ENCODE assay signal across 1 cellular context in the genomic region with DNA sequence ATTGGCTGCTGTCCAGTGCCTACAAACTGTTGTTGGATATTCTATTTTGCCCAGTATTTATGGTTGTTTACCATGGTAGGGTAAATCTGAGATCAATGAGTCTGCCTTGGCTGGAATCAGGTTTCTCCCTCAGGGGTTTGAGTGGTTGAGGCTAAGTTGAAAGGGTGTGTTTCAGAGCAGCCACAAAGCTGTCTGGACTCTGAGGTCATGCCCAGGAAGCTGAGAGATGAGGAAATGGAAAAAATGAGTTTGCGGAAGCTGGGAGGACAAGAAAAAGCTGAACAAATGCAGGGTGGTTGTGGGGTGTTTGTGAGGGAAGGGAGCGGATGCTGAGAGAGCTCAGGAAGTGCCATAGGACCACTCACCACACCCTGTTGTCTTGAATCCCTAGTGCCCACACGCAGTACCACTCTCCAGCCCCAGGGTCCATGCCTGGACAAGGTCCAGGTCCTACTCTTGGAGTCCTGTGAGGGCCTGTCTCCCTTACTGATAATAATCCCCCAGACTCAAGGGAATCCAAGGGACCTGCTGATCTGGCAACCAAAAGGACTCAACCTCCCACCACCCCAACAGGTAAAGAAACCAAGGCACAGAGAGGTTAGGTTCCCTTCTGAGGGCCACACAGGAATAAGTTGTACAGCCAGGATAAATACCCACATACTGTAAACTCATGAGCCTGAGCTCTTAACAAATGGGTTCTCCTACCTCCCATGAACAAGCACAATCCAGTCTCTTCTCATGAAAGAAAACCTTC.
A peak's percentile ranks its signal among the peaks of the same experiment; 100 is the strongest.
TF ChIP-seq lines count a peak whose summit lies in the region.

No MANE protein-coding gene starts in this region.

TF ChIP-seq in HEK293, 187 proteins besides CTCF, POLR2A, EP300 and RAD21 (continued from another document and continues in another):
- TF ChIP-seq, protein P1, sequence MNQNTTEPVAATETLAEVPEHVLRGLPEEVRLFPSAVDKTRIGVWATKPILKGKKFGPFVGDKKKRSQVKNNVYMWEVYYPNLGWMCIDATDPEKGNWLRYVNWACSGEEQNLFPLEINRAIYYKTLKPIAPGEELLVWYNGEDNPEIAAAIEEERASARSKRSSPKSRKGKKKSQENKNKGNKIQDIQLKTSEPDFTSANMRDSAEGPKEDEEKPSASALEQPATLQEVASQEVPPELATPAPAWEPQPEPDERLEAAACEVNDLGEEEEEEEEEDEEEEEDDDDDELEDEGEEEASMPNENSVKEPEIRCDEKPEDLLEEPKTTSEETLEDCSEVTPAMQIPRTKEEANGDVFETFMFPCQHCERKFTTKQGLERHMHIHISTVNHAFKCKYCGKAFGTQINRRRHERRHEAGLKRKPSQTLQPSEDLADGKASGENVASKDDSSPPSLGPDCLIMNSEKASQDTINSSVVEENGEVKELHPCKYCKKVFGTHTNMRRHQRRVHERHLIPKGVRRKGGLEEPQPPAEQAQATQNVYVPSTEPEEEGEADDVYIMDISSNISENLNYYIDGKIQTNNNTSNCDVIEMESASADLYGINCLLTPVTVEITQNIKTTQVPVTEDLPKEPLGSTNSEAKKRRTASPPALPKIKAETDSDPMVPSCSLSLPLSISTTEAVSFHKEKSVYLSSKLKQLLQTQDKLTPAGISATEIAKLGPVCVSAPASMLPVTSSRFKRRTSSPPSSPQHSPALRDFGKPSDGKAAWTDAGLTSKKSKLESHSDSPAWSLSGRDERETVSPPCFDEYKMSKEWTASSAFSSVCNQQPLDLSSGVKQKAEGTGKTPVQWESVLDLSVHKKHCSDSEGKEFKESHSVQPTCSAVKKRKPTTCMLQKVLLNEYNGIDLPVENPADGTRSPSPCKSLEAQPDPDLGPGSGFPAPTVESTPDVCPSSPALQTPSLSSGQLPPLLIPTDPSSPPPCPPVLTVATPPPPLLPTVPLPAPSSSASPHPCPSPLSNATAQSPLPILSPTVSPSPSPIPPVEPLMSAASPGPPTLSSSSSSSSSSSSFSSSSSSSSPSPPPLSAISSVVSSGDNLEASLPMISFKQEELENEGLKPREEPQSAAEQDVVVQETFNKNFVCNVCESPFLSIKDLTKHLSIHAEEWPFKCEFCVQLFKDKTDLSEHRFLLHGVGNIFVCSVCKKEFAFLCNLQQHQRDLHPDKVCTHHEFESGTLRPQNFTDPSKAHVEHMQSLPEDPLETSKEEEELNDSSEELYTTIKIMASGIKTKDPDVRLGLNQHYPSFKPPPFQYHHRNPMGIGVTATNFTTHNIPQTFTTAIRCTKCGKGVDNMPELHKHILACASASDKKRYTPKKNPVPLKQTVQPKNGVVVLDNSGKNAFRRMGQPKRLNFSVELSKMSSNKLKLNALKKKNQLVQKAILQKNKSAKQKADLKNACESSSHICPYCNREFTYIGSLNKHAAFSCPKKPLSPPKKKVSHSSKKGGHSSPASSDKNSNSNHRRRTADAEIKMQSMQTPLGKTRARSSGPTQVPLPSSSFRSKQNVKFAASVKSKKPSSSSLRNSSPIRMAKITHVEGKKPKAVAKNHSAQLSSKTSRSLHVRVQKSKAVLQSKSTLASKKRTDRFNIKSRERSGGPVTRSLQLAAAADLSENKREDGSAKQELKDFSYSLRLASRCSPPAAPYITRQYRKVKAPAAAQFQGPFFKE (tag by site-specific recombination; IDR thresholded peaks at IDR 0.05; ENCODE audit: borderline replicate concordance), result no peak
- TF ChIP-seq RBAK (tag by site-specific recombination; IDR thresholded peaks at IDR 0.05) (no peak), ZNF677 (tag by site-specific recombination; IDR thresholded peaks at IDR 0.05) (no peak), ZNF248 (tag by site-specific recombination; IDR thresholded peaks at IDR 0.05) (no peak), ZNF175 (tag by site-specific recombination; IDR thresholded peaks at IDR 0.05) (no peak), GLIS1 (tag by site-specific recombination; IDR thresholded peaks at IDR 0.05) (peak; percentile 51; the same call in 1 of the 2 replicates), ZNF423 (tag by site-specific recombination; IDR thresholded peaks at IDR 0.05) (no peak), GLIS2 (tag by site-specific recombination; IDR thresholded peaks at IDR 0.05) (no peak), KLF7 (tag by site-specific recombination; IDR thresholded peaks at IDR 0.05; ENCODE audit: borderline replicate concordance) (no peak), ZNF112 (tag by site-specific recombination; IDR thresholded peaks at IDR 0.05) (no peak), SETDB1 (IDR thresholded peaks at IDR 0.05; ENCODE audit: insufficient read length, low read length) (peak; percentile 4), TRIM28 (IDR thresholded peaks at IDR 0.05; ENCODE audit: borderline replicate concordance, low read length) (peak; percentile 37; the same call in 1 of the 2 replicates), ZXDB (tag by site-specific recombination; IDR thresholded peaks at IDR 0.05) (peak; percentile 79), ZNF416 (tag by site-specific recombination; IDR thresholded peaks at IDR 0.05) (no peak), ZIC2 (tag by site-specific recombination; IDR thresholded peaks at IDR 0.05) (no peak), FEZF1 (tag by site-specific recombination; IDR thresholded peaks at IDR 0.05) (peak; percentile 26; the same call in 1 of the 2 replicates), HOXC10 (CRISPR knock-in tag; IDR thresholded peaks at IDR 0.05) (no peak), ZNF626 (tag by site-specific recombination; IDR thresholded peaks at IDR 0.05) (no peak), SCRT2 (tag by site-specific recombination; IDR thresholded peaks at IDR 0.05) (no peak), ZFP3 (tag by site-specific recombination; IDR thresholded peaks at IDR 0.05; ENCODE audit: low read depth) (no peak), GFI1B (tag by site-specific recombination; IDR thresholded peaks at IDR 0.05) (peak; percentile 98), HOXA7 (CRISPR knock-in tag; IDR thresholded peaks at IDR 0.05; ENCODE audit: borderline replicate concordance) (no peak), REPIN1 (tag by site-specific recombination; IDR thresholded peaks at IDR 0.05; ENCODE audit: low read depth) (no peak), ZNF521 (tag by site-specific recombination; IDR thresholded peaks at IDR 0.05) (no peak), IKZF3 (tag by site-specific recombination; IDR thresholded peaks at IDR 0.05) (no peak), KLF9 (tag by site-specific recombination; IDR thresholded peaks at IDR 0.05; ENCODE audit: low read depth) (no peak), ZNF155 (tag by site-specific recombination; IDR thresholded peaks at IDR 0.05) (no peak), ZSCAN30 (tag by site-specific recombination; IDR thresholded peaks at IDR 0.05) (no peak), ZNF114 (tag by site-specific recombination; IDR thresholded peaks at IDR 0.05) (no peak), ZNF658 (tag by site-specific recombination; IDR thresholded peaks at IDR 0.05) (no peak)
- TF ChIP-seq, protein P2, sequence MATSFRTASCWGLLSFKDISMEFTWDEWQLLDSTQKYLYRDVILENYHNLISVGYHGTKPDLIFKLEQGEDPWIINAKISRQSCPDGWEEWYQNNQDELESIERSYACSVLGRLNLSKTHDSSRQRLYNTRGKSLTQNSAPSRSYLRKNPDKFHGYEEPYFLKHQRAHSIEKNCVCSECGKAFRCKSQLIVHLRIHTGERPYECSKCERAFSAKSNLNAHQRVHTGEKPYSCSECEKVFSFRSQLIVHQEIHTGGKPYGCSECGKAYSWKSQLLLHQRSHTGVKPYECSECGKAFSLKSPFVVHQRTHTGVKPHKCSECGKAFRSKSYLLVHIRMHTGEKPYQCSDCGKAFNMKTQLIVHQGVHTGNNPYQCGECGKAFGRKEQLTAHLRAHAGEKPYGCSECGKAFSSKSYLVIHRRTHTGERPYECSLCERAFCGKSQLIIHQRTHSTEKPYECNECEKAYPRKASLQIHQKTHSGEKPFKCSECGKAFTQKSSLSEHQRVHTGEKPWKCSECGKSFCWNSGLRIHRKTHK (tag by site-specific recombination; IDR thresholded peaks at IDR 0.05), result no peak
- TF ChIP-seq, protein P3, sequence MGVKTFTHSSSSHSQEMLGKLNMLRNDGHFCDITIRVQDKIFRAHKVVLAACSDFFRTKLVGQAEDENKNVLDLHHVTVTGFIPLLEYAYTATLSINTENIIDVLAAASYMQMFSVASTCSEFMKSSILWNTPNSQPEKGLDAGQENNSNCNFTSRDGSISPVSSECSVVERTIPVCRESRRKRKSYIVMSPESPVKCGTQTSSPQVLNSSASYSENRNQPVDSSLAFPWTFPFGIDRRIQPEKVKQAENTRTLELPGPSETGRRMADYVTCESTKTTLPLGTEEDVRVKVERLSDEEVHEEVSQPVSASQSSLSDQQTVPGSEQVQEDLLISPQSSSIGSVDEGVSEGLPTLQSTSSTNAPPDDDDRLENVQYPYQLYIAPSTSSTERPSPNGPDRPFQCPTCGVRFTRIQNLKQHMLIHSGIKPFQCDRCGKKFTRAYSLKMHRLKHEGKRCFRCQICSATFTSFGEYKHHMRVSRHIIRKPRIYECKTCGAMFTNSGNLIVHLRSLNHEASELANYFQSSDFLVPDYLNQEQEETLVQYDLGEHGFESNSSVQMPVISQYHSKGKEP (tag by site-specific recombination; IDR thresholded peaks at IDR 0.05), result no peak
- TF ChIP-seq, protein P4, sequence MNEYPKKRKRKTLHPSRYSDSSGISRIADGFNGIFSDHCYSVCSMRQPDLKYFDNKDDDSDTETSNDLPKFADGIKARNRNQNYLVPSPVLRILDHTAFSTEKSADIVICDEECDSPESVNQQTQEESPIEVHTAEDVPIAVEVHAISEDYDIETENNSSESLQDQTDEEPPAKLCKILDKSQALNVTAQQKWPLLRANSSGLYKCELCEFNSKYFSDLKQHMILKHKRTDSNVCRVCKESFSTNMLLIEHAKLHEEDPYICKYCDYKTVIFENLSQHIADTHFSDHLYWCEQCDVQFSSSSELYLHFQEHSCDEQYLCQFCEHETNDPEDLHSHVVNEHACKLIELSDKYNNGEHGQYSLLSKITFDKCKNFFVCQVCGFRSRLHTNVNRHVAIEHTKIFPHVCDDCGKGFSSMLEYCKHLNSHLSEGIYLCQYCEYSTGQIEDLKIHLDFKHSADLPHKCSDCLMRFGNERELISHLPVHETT (tag by site-specific recombination; IDR thresholded peaks at IDR 0.05), result peak; percentile 82
- TF ChIP-seq, protein P5, sequence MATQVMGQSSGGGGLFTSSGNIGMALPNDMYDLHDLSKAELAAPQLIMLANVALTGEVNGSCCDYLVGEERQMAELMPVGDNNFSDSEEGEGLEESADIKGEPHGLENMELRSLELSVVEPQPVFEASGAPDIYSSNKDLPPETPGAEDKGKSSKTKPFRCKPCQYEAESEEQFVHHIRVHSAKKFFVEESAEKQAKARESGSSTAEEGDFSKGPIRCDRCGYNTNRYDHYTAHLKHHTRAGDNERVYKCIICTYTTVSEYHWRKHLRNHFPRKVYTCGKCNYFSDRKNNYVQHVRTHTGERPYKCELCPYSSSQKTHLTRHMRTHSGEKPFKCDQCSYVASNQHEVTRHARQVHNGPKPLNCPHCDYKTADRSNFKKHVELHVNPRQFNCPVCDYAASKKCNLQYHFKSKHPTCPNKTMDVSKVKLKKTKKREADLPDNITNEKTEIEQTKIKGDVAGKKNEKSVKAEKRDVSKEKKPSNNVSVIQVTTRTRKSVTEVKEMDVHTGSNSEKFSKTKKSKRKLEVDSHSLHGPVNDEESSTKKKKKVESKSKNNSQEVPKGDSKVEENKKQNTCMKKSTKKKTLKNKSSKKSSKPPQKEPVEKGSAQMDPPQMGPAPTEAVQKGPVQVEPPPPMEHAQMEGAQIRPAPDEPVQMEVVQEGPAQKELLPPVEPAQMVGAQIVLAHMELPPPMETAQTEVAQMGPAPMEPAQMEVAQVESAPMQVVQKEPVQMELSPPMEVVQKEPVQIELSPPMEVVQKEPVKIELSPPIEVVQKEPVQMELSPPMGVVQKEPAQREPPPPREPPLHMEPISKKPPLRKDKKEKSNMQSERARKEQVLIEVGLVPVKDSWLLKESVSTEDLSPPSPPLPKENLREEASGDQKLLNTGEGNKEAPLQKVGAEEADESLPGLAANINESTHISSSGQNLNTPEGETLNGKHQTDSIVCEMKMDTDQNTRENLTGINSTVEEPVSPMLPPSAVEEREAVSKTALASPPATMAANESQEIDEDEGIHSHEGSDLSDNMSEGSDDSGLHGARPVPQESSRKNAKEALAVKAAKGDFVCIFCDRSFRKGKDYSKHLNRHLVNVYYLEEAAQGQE (tag by site-specific recombination; IDR thresholded peaks at IDR 0.05), result no peak; the same call in 1 of the 2 replicates
- TF ChIP-seq, protein P6, sequence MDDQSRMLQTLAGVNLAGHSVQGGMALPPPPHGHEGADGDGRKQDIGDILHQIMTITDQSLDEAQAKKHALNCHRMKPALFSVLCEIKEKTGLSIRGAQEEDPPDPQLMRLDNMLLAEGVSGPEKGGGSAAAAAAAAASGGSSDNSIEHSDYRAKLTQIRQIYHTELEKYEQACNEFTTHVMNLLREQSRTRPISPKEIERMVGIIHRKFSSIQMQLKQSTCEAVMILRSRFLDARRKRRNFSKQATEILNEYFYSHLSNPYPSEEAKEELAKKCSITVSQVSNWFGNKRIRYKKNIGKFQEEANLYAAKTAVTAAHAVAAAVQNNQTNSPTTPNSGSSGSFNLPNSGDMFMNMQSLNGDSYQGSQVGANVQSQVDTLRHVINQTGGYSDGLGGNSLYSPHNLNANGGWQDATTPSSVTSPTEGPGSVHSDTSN (CRISPR knock-in tag; IDR thresholded peaks at IDR 0.05), result no peak
- TF ChIP-seq, protein P7, sequence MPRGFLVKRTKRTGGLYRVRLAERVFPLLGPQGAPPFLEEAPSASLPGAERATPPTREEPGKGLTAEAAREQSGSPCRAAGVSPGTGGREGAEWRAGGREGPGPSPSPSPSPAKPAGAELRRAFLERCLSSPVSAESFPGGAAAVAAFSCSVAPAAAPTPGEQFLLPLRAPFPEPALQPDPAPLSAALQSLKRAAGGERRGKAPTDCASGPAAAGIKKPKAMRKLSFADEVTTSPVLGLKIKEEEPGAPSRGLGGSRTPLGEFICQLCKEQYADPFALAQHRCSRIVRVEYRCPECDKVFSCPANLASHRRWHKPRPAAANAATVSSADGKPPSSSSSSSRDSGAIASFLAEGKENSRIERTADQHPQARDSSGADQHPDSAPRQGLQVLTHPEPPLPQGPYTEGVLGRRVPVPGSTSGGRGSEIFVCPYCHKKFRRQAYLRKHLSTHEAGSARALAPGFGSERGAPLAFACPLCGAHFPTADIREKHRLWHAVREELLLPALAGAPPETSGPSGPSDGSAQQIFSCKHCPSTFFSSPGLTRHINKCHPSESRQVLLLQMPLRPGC (tag by site-specific recombination; IDR thresholded peaks at IDR 0.05), result peak; percentile 34; the same call in 1 of the 2 replicates
- TF ChIP-seq, protein P8, sequence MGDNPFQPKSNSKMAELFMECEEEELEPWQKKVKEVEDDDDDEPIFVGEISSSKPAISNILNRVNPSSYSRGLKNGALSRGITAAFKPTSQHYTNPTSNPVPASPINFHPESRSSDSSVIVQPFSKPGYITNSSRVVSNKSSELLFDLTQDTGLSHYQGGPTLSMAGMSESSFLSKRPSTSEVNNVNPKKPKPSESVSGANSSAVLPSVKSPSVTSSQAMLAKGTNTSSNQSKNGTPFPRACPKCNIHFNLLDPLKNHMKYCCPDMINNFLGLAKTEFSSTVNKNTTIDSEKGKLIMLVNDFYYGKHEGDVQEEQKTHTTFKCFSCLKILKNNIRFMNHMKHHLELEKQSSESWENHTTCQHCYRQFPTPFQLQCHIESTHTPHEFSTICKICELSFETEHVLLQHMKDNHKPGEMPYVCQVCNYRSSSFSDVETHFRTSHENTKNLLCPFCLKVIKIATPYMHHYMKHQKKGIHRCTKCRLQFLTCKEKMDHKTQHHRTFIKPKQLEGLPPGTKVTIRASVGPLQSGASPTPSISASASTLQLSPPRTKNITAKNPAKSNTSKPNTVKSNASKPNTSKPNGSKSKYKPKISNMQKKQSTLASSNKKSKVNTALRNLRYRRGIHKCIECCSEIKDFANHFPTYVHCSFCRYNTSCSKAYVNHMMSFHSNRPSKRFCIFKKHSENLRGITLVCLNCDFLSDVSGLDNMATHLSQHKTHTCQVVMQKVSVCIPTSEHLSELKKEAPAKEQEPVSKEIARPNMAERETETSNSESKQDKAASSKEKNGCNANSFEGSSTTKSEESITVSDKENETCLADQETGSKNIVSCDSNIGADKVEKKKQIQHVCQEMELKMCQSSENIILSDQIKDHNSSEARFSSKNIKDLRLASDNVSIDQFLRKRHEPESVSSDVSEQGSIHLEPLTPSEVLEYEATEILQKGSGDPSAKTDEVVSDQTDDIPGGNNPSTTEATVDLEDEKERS (tag by site-specific recombination; IDR thresholded peaks at IDR 0.05), result no peak
